Comparison of ENCODE assay signal across 8 cellular contexts in the genomic region with DNA sequence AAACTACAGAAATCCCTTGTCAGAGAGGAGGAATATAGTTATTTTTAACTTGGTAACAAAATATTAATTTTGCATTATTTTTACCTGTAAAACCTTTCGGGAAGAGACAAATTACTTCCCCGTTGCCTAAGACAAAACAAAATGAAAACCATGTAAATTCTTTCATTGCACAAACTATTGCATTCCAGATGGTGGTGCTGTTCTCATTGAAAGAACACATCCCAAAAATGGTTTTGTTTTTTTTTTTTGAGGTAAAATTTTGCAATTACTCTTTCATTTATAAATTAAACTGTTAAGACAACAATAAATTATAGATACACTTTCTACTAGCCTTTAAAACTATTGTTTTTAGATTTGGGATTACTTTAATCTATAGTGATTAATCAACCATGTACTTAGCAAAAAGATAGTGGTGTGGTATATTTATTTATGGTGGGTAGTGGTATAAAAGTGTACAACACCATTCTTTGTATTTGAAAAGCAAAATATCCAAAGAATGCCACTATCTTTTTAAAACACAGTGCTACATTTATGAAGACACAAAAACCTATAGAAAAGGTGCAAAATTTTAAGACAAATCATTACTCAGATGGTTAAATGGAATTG.
DNase-seq lines count a peak whose midpoint lies in the region; ATAC-seq and TF ChIP-seq lines count a peak whose summit lies in the region.

No MANE protein-coding gene starts in this region.

- 39 to 66% (median 54%) methylated on average over 2 of the region's 2 CpGs for whole genome bisulfite sequencing in heart left ventricle, 4 donors

- no peak for ATAC-seq in heart left ventricle
- no peak for ATAC-seq in Right ventricle myocardium inferior
- no peak for ATAC-seq in HG03354 (IDR thresholded peaks at IDR 0.05; ENCODE audit: poor library complexity, severe bottlenecking, unreplicated experiment)

- H3K9me3 ChIP-seq in heart left ventricle (peaks cover 0 to 12% (median 4%) of the 10 kb centered on the region in 12 donors), neutrophil (no peaks in the 10 kb centered on the region)

- H3K36me3 ChIP-seq in heart left ventricle (no peaks in the 10 kb centered on the region), neutrophil (no peaks in the 10 kb centered on the region)

- H3K27ac ChIP-seq in heart left ventricle, result no peak overlapping the region
- H3K27ac ChIP-seq in neutrophil, result no peak overlapping the region

- TF ChIP-seq POLR2A in heart left ventricle (IDR thresholded peaks at IDR 0.05), result no peak

- TF ChIP-seq CTCF in heart left ventricle (IDR thresholded peaks at IDR 0.05) (peak; percentile 33 to 72 (median 57)), neutrophil (IDR thresholded peaks at IDR 0.05) (peak; percentile 44)

- no peak for DNase-seq in heart left ventricle
- DNase-seq in Right ventricle myocardium inferior (ENCODE audit: missing footprints), result no peak
- peak; percentile 40 for DNase-seq in NCI-H774 (lab: John Stamatoyannopoulos, UW)
- DNase-seq in dermis microvascular lymphatic vessel endothelial cell (ENCODE audit: low read depth in 2 of 2), result peak; percentile 43 to 49
- DNase-seq in activated CD4-positive, alpha-beta T cell treated with anti-CD3 and anti-CD28 coated beads for 1 hour, result no peak
- no peak for DNase-seq in putamen (ENCODE audit: low spot score)

- intact Hi-C loops in heart left ventricle (cut with DNase I) (loop anchor here in 7 of 10 donors (2.0 to 10.0 kb wide), 5 partner anchors 111 to 521 kb away; a partner anchor contains a TSS), Right ventricle myocardium inferior (cut with DNase I) (no loop called here)

- H3K27me3 ChIP-seq in heart left ventricle (no peaks in the 10 kb centered on the region), neutrophil (no peaks in the 10 kb centered on the region)

- no peak overlapping the region for H3K4me3 ChIP-seq in heart left ventricle
- no peak overlapping the region for H3K4me3 ChIP-seq in neutrophil (ENCODE audit: low read depth in 1 of 2, low read length in 1 of 2)

- H3K4me1 ChIP-seq in heart left ventricle (peaks cover 0 to 11% (median 0%) of the 10 kb centered on the region in 12 donors), neutrophil (ENCODE audit: control insufficient read depth in 1 of 2, insufficient read depth in 1 of 2, low read depth in 1 of 2, low read length in 1 of 2) (no peaks in the 10 kb centered on the region)

Comparison
In these comparisons a context has a peak if more than half of its experiments do, and no peak if none do; other contexts are left out.
1. DNase-seq: peak in NCI-H774 (single experiment) and dermis microvascular lymphatic vessel endothelial cell (2 of 2); none in heart left ventricle (0 of 5), Right ventricle myocardium inferior (single experiment), activated CD4-positive, alpha-beta T cell treated with anti-CD3 and anti-CD28 coated beads for 1 hour (single experiment) and putamen (single experiment).